In the genomic region with DNA sequence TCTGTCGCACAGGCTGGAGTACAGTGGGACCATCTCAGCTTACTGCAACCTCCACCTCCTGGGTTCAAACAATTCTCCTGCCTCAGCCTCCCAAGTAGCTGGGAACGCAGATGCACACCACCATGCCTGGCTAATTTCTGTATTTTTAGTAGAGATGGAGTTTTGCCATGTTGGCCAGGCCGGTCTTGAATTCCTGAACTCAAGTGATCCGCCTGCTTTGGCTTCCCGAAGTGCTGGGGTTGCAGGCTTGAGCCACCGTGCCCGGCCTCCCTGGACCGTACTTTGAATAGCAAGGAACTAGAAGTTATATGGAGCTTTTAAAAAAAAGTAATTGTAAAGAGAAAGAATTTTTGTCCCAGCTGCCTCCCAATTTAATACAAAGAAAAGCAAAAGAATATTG, we compare ENCODE assay signal across 10 cellular contexts. TPM values are rescaled to one million over a fixed set of nuclear protein-coding genes. Genes with fewer than 3 reads are reported as not detected.
"Had no signal": no experiment of that assay in that cellular context is flagged by ENCODE, and none has a peak within 500 bp of the region (broad histone marks: within the 10 kb centered on the region; RNA-seq: fewer than 3 reads in every experiment).

No MANE protein-coding gene starts in this region.

- FAIRE-seq: HepG2, K562 had no signal

- H3K27ac ChIP-seq: HL-60, KMS-11 had no signal

- DNase-seq: IMR-90, KBM-7, KG1 had no signal

- H3K4me3 ChIP-seq: K562 had no signal

- H3K9ac ChIP-seq: KMS-11 had no signal

- H3K4me2 ChIP-seq: KMS-11 had no signal

- ATAC-seq: HepG2, K562 had no signal

RNA-seq across cellular contexts. Expression of a gene that starts 8.3 kb away (rescaled TPM):
- total RNA-seq: HepG2, HT-29, HT1080, IMR-90, K562 had no signal
- polyA plus RNA-seq: HepG2, IgD-negative memory B cell, IMR-90, K562 had no signal
